In the genomic region with DNA sequence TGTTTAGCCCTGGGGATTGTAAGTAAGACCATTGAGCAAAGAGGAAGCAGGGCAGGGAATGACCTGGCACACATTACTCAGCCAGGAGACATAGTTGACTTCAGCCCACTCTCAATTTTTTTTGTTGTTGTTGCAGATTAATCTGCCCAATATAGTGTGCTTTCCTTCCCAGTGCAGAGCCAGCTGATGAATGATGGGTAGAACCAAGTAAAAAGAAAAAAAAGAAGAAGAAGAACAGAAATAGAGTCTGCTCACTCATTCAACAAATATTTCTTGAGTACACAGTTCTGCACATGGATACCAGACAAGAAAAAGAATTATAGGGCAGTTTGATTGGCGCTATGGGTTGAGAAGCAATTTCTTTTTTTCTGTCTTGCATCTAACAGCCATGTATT, we compare ENCODE assay signal across 12 cellular contexts.
DNase-seq lines count a peak whose midpoint lies in the region; ATAC-seq and TF ChIP-seq lines count a peak whose summit lies in the region.
"Had no signal": no experiment of that assay in that cellular context is flagged by ENCODE, and none has a peak within 500 bp of the region (broad histone marks: within the 10 kb centered on the region; RNA-seq: fewer than 3 reads in every experiment).

No MANE protein-coding gene starts in this region.

- H3K4me3 Mint-ChIP-seq in activated CD4-positive, alpha-beta T cell treated with anti-CD3 and anti-CD28 coated beads, Interleukin-2, amount 10 ng/mL, durations not matched to agents 7 days and 5 days, result no peak overlapping the region
- H3K4me3 Mint-ChIP-seq in activated naive CD8-positive, alpha-beta T cell, result no peak overlapping the region
- H3K4me3 Mint-ChIP-seq: H9 had no signal

- no peak for DNase-seq in activated CD4-positive, alpha-beta T cell treated with anti-CD3 and anti-CD28 coated beads, Interleukin-2, amount 10 ng/mL, durations not matched to agents 7 days and 5 days
- no peak for DNase-seq in activated CD4-positive, alpha-beta T cell treated with anti-CD3 and anti-CD28 coated beads for 48 hours
- DNase-seq in hepatic stellate cell (ENCODE audit: low spot score) (peak; percentile 53), thoracic aorta (ENCODE audit: low spot score) (no peak), NCI-H748 (lab: John Stamatoyannopoulos, UW; ENCODE audit: unreplicated experiment) (no peak), NCI-H2171 treated with DMSO at 0.1 percent for 48 hours (lab: John Stamatoyannopoulos, UW) (no peak), RKO (ENCODE audit: low spot score) (no peak)
- DNase-seq: foreskin melanocyte, H9, upper lobe of left lung, WERI-Rb-1 had no signal

- no peak overlapping the region for H3K4me3 ChIP-seq in thoracic aorta
- H3K4me3 ChIP-seq: upper lobe of left lung had no signal

- H3K4me1 ChIP-seq in thoracic aorta (ENCODE audit: control insufficient read depth in 1 of 2, low read depth in 2 of 2), result peaks cover 15 to 44% of the 10 kb centered on the region in 2 donors

- H3K9me3 Mint-ChIP-seq in activated CD4-positive, alpha-beta T cell treated with anti-CD3 and anti-CD28 coated beads, Interleukin-2, amount 10 ng/mL, durations not matched to agents 7 days and 5 days, result peaks cover 9% of the 10 kb centered on the region
- H3K9me3 Mint-ChIP-seq in activated naive CD8-positive, alpha-beta T cell (ENCODE audit: low read depth), result peaks cover 7% of the 10 kb centered on the region
- H3K9me3 Mint-ChIP-seq: H9 had no signal

- H3K9me3 ChIP-seq in thoracic aorta, result no peaks in the 10 kb centered on the region
- H3K9me3 ChIP-seq: upper lobe of left lung had no signal

- POLR2A ChIA-PET in activated CD4-positive, alpha-beta T cell treated with anti-CD3 and anti-CD28 coated beads, Interleukin-2, amount 10 ng/mL, durations not matched to agents 7 days and 5 days (lab: Charles Lee), result interaction anchor here (0.6 kb wide), 1 partner anchor 33 kb away, joined by 3 read pairs; no protein-coding TSS in a partner anchor

- no peak for TF ChIP-seq CTCF in thoracic aorta (IDR thresholded peaks at IDR 0.05)

- peak overlapping the region; percentile 72 to 78 for H3K27ac ChIP-seq in thoracic aorta
- H3K27ac ChIP-seq: WERI-Rb-1 had no signal

- no peaks in the 10 kb centered on the region for H3K27me3 Mint-ChIP-seq in activated CD4-positive, alpha-beta T cell treated with anti-CD3 and anti-CD28 coated beads, Interleukin-2, amount 10 ng/mL, durations not matched to agents 7 days and 5 days
- no peaks in the 10 kb centered on the region for H3K27me3 Mint-ChIP-seq in activated naive CD8-positive, alpha-beta T cell

- no peaks in the 10 kb centered on the region for H3K27me3 ChIP-seq in thoracic aorta (replicated peaks; ENCODE audit: insufficient read depth)
- H3K27me3 ChIP-seq: upper lobe of left lung had no signal

- peaks cover 92% of the 10 kb centered on the region for H3K4me1 Mint-ChIP-seq in activated CD4-positive, alpha-beta T cell treated with anti-CD3 and anti-CD28 coated beads, Interleukin-2, amount 10 ng/mL, durations not matched to agents 7 days and 5 days
- H3K4me1 Mint-ChIP-seq in activated naive CD8-positive, alpha-beta T cell (ENCODE audit: low read depth), result peaks cover 98% of the 10 kb centered on the region

- H3K36me3 ChIP-seq in thoracic aorta, result no peaks in the 10 kb centered on the region
- H3K36me3 ChIP-seq: upper lobe of left lung, WERI-Rb-1 had no signal

- peak; percentile 85 for ATAC-seq in thoracic aorta (ENCODE audit: insufficient number of reproducible peaks, low FRiP score, low read depth)

- H3K36me3 Mint-ChIP-seq in activated CD4-positive, alpha-beta T cell treated with anti-CD3 and anti-CD28 coated beads, Interleukin-2, amount 10 ng/mL, durations not matched to agents 7 days and 5 days (ENCODE audit: low read depth), result peaks cover 53% of the 10 kb centered on the region
- H3K36me3 Mint-ChIP-seq in activated naive CD8-positive, alpha-beta T cell, result peaks cover 6% of the 10 kb centered on the region

- H3K27ac Mint-ChIP-seq in activated CD4-positive, alpha-beta T cell treated with anti-CD3 and anti-CD28 coated beads, Interleukin-2, amount 10 ng/mL, durations not matched to agents 7 days and 5 days, result peak overlapping the region; percentile 48
- peak overlapping the region; percentile 98 for H3K27ac Mint-ChIP-seq in activated naive CD8-positive, alpha-beta T cell
- H3K27ac Mint-ChIP-seq: H9 had no signal

- CTCF ChIA-PET in activated CD4-positive, alpha-beta T cell treated with anti-CD3 and anti-CD28 coated beads, Interleukin-2, amount 10 ng/mL, durations not matched to agents 7 days and 5 days (lab: Charles Lee), result interaction anchor here (11.5 kb wide), 1 partner anchor 26 kb away, joined by 125 read pairs; no protein-coding TSS in a partner anchor
